Comparison of ENCODE assay signal across 16 cellular contexts in the genomic region with DNA sequence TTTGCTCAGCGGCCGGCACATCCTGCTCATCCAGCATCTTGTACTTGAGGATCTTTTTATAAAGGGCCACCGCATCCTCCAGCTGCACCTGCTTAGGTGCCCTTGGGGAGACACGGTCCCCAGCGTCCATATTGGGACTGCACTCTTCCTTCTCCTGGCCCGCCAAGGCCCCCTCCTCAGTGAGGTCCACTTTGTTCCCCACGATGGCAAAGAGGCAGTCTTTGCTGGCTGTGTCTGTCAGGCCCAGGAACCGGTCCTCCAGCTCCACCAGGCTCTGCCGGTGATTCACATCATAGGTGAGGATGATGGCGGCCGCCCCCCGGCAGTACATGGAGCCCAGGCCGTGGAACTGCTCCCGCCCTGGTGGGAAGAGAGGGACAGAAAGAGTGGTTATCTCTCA. TPM values are rescaled to one million over a fixed set of nuclear protein-coding genes. Genes with fewer than 3 reads are reported as not detected.
DNase-seq lines count a peak whose midpoint lies in the region; ATAC-seq and TF ChIP-seq lines count a peak whose summit lies in the region.
"Had no signal": no experiment of that assay in that cellular context is flagged by ENCODE, and none has a peak within 500 bp of the region (broad histone marks: within the 10 kb centered on the region; RNA-seq: fewer than 3 reads in every experiment).

No MANE protein-coding gene starts in this region.

- H3K4me3 ChIP-seq in PC-9: peak overlapping the region; percentile 20; the same call in 1 of the 2 replicates
- H3K4me3 ChIP-seq in mucosa of stomach (ENCODE audit: low read length): no peak overlapping the region
- H3K4me3 ChIP-seq in subcutaneous abdominal adipose tissue (ENCODE audit: low read depth in 1 of 5, low read length in 5 of 5): no peak overlapping the region

- no TSS peak for BruUV-seq in PC-9 (replicated peaks; lab: Mats Ljungman, UMichigan)

- no peak overlapping the region for H3K4me3 Mint-ChIP-seq in type B pancreatic cell
- H3K4me3 Mint-ChIP-seq: activated CD4-positive, alpha-beta T cell treated with anti-CD3 and anti-CD28 coated beads for 36 hours; activated CD8-positive, alpha-beta memory T cell treated with anti-CD3 and anti-CD28 coated beads, Interleukin-2, amount 10 ng/mL, durations not matched to agents 7 days and 5 days; nephron progenitor cell had no signal

- DNase-seq in PC-9: no peak
- DNase-seq in type B pancreatic cell (ENCODE audit: extremely low spot score, unreplicated experiment): no peak
- DNase-seq: activated CD4-positive, alpha-beta T cell treated with anti-CD3 and anti-CD28 coated beads for 36 hours; activated effector memory CD4-positive, alpha-beta T cell treated with Interleukin-2 at 50 U/mL for 16 hours; C1 segment of cervical spinal cord; nephron progenitor cell; OCI-M1; stimulated activated CD4-positive, alpha-beta T cell treated with anti-CD3 and anti-CD28 coated beads, Interleukin-2, amount 100 ng/mL, for 48 hours had no signal

- no peak for ATAC-seq in HG03521 (IDR thresholded peaks at IDR 0.05; ENCODE audit: unreplicated experiment)
- ATAC-seq in HG03354 (IDR thresholded peaks at IDR 0.05; ENCODE audit: poor library complexity, severe bottlenecking, unreplicated experiment): no peak
- ATAC-seq: SK-N-SH treated with all-trans-retinoic acid at 6 μM for 48 hours had no signal

- H3K9me3 Mint-ChIP-seq in type B pancreatic cell: no peaks in the 10 kb centered on the region
- H3K9me3 Mint-ChIP-seq: IgD-negative memory B cell, nephron progenitor cell had no signal

- H3K79me2 ChIP-seq in PC-9 (ENCODE audit: low read depth): peaks cover 54% of the 10 kb centered on the region

- H3K9me3 ChIP-seq in PC-9 (ENCODE audit: insufficient read depth, low read depth): no peaks in the 10 kb centered on the region
- H3K9me3 ChIP-seq in mucosa of stomach (ENCODE audit: control insufficient read depth, low read length): no peaks in the 10 kb centered on the region
- no peaks in the 10 kb centered on the region for H3K9me3 ChIP-seq in subcutaneous abdominal adipose tissue (ENCODE audit: control insufficient read depth in 5 of 5, low read length in 5 of 5)

- intact Hi-C loops in PC-9 (cut with micrococcal nuclease; ENCODE audit: unreplicated experiment): loop anchor here (1.0 kb wide), 3 partner anchors 17 to 189 kb away; a partner anchor contains a TSS

- H3K27ac ChIP-seq in PC-9 (peak overlapping the region; percentile 60), cingulate gyrus (ENCODE audit: low read depth, low read length) (peak overlapping the region; percentile 60), subcutaneous abdominal adipose tissue (ENCODE audit: low read depth, low read length) (peak overlapping the region; percentile 41)

- H3K27me3 Mint-ChIP-seq in type B pancreatic cell: no peaks in the 10 kb centered on the region
- H3K27me3 Mint-ChIP-seq: activated CD4-positive, alpha-beta T cell treated with anti-CD3 and anti-CD28 coated beads for 36 hours had no signal

- CTCF ChIA-PET in PC-9 (lab: Charles Lee): interaction anchor here (1.0 kb wide), 1 partner anchor 38 kb away, joined by 4 read pairs; a partner anchor contains a TSS

- TF ChIP-seq CTCF in PC-9 (conservative IDR thresholded peaks at IDR 0.05) (no peak), type B pancreatic cell (conservative IDR thresholded peaks at IDR 0.05) (no peak)

- no peak overlapping the region for H3K27ac Mint-ChIP-seq in type B pancreatic cell
- H3K27ac Mint-ChIP-seq: activated CD4-positive, alpha-beta T cell treated with anti-CD3 and anti-CD28 coated beads for 36 hours; activated CD8-positive, alpha-beta memory T cell treated with anti-CD3 and anti-CD28 coated beads, Interleukin-2, amount 10 ng/mL, durations not matched to agents 7 days and 5 days; IgD-negative memory B cell; nephron progenitor cell had no signal

- no peak overlapping the region for H2AFZ ChIP-seq in PC-9

- no peaks in the 10 kb centered on the region for H3K27me3 ChIP-seq in PC-9 (ENCODE audit: insufficient read depth, low read depth)
- H3K27me3 ChIP-seq in mucosa of stomach (ENCODE audit: control insufficient read depth, insufficient read depth, low read length): no peaks in the 10 kb centered on the region
- H3K27me3 ChIP-seq in subcutaneous abdominal adipose tissue (ENCODE audit: control insufficient read depth in 5 of 5, insufficient read depth in 4 of 5, low read length in 5 of 5): no peaks in the 10 kb centered on the region

- H4K20me1 ChIP-seq in PC-9 (ENCODE audit: insufficient read depth): no peaks in the 10 kb centered on the region

- H3K36me3 Mint-ChIP-seq in type B pancreatic cell: no peaks in the 10 kb centered on the region

- peaks cover 56% of the 10 kb centered on the region for H3F3A ChIP-seq in PC-9 (ENCODE audit: insufficient read depth, low read depth)

- POLR2A ChIA-PET in PC-9 (lab: Charles Lee; ENCODE audit: unreplicated experiment): interaction anchor here (0.5 kb wide), 1 partner anchor 23 kb away, joined by 3 read pairs; no protein-coding TSS in a partner anchor

- H3K4me1 ChIP-seq in PC-9 (replicated peaks; ENCODE audit: insufficient read depth) (peaks cover 72% of the 10 kb centered on the region), mucosa of stomach (ENCODE audit: control insufficient read depth, insufficient read depth, low read length) (peaks cover 87% of the 10 kb centered on the region), subcutaneous abdominal adipose tissue (ENCODE audit: control insufficient read depth in 5 of 5, insufficient read depth in 5 of 5, low read length in 5 of 5) (peaks cover 13 to 100% (median 82%) of the 10 kb centered on the region in 5 donors)

- H3K9me2 ChIP-seq in PC-9 (ENCODE audit: insufficient read depth): no peaks in the 10 kb centered on the region

- peaks cover 20% of the 10 kb centered on the region for H3K4me1 Mint-ChIP-seq in type B pancreatic cell (ENCODE audit: unreplicated experiment)

- H3K9ac ChIP-seq in mucosa of stomach (ENCODE audit: low read length) (peak overlapping the region; percentile 5), subcutaneous abdominal adipose tissue (ENCODE audit: low read length in 5 of 5) (no peak overlapping the region)

- no peaks in the 10 kb centered on the region for H3K36me3 ChIP-seq in PC-9 (ENCODE audit: low read depth)
- H3K36me3 ChIP-seq in mucosa of stomach (ENCODE audit: control insufficient read depth, insufficient read depth, low read length): peaks cover 3% of the 10 kb centered on the region
- peaks cover 0 to 31% (median 20%) of the 10 kb centered on the region in 5 donors for H3K36me3 ChIP-seq in subcutaneous abdominal adipose tissue (ENCODE audit: control insufficient read depth in 5 of 5, insufficient read depth in 5 of 5, low read length in 5 of 5)

- peak overlapping the region; percentile 70 for H3K4me2 ChIP-seq in PC-9

RNA-seq across cellular contexts. Expression of a gene that starts 37.7 kb away (rescaled TPM):
- total RNA-seq in PC-9 (2021) (31.9 and 41.0 TPM in 2 replicates), type B pancreatic cell (ENCODE audit: low replicate concordance) (6.4 and 9.1 TPM in 2 replicates)
